1 cellular context compared by ENCODE assay signal in the genomic region with DNA sequence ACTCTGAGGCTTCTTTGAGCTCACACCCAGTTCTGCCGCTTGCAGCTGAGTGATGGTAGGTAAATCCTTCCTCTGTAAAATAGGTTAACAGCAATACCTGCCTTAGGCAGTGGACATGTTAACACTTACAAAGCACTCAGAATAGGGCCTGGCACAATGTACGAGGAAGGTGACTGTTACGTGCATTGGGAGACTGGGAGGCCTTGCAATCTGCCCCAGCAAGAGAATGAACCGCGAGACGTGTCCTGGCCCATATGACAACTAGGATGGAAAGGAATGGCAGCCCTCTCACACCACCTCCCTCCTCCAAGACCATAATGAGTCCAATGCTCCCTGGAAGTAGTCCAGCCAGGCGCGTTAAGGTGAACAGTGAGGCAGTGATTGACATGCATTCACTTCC.
TF ChIP-seq lines count a peak whose summit lies in the region.

No MANE protein-coding gene starts in this region.

TF ChIP-seq in WTC11, 78 proteins besides CTCF, POLR2A, EP300 and RAD21 (continued from another document):
- TF ChIP-seq, protein P1, sequence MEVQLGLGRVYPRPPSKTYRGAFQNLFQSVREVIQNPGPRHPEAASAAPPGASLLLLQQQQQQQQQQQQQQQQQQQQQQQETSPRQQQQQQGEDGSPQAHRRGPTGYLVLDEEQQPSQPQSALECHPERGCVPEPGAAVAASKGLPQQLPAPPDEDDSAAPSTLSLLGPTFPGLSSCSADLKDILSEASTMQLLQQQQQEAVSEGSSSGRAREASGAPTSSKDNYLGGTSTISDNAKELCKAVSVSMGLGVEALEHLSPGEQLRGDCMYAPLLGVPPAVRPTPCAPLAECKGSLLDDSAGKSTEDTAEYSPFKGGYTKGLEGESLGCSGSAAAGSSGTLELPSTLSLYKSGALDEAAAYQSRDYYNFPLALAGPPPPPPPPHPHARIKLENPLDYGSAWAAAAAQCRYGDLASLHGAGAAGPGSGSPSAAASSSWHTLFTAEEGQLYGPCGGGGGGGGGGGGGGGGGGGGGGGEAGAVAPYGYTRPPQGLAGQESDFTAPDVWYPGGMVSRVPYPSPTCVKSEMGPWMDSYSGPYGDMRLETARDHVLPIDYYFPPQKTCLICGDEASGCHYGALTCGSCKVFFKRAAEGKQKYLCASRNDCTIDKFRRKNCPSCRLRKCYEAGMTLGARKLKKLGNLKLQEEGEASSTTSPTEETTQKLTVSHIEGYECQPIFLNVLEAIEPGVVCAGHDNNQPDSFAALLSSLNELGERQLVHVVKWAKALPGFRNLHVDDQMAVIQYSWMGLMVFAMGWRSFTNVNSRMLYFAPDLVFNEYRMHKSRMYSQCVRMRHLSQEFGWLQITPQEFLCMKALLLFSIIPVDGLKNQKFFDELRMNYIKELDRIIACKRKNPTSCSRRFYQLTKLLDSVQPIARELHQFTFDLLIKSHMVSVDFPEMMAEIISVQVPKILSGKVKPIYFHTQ (CRISPR knock-in tag; IDR thresholded peaks at IDR 0.05), result no peak
- TF ChIP-seq E2F1 (CRISPR knock-in tag; IDR thresholded peaks at IDR 0.05), result no peak
- TF ChIP-seq CBFB (CRISPR knock-in tag; IDR thresholded peaks at IDR 0.05; ENCODE audit: low read depth), result no peak
- no peak for TF ChIP-seq GRHL2 (CRISPR knock-in tag; IDR thresholded peaks at IDR 0.05; ENCODE audit: insufficient replicate concordance, severe bottlenecking)
- no peak for TF ChIP-seq SMAD4 (CRISPR knock-in tag; IDR thresholded peaks at IDR 0.05)
- TF ChIP-seq ZBTB21 (CRISPR knock-in tag; IDR thresholded peaks at IDR 0.05; ENCODE audit: borderline replicate concordance), result no peak
- no peak for TF ChIP-seq CREB1 (CRISPR knock-in tag; IDR thresholded peaks at IDR 0.05)
- no peak for TF ChIP-seq CREM (CRISPR knock-in tag; IDR thresholded peaks at IDR 0.05)
TF ChIP-seq in WTC11: peak in this region for 0.
